ENCODE assay signal across 19 cellular contexts in the genomic region with DNA sequence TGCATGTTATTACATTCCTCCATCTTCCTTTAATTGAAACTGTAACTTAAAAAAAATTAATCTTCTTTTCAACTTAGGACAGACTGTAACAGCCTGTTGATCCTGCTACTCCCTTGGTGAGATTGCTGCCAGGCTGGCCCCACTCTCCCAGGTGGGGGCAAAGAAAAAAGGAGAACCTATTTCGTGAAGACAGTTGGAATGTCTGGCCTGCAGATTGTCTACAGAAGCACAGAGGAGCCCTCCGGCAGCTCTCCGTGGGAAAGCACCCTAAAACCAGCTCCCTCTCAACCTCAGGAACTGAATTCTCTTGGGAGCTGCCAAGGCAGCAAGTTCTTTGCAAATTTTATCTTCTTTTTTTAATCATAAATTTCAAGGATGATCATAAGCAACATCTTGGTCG. TPM values are rescaled to one million over a fixed set of nuclear protein-coding genes. Genes with fewer than 3 reads are reported as not detected.
DNase-seq lines count a peak whose midpoint lies in the region; ATAC-seq and TF ChIP-seq lines count a peak whose summit lies in the region.
"Had no signal": no experiment of that assay in that cellular context is flagged by ENCODE, and none has a peak within 500 bp of the region (broad histone marks: within the 10 kb centered on the region; RNA-seq: fewer than 3 reads in every experiment).

No MANE protein-coding gene starts in this region.

- H3K36me3 Mint-ChIP-seq in nephron progenitor cell (ENCODE audit: low read depth) (peaks cover 44% of the 10 kb centered on the region), H9 (ENCODE audit: insufficient read depth in 1 of 3, low read depth in 3 of 3) (peaks cover 18 to 44% (median 19%) of the 10 kb centered on the region in 3 experiments; a peak in 6 of 7 replicates)
- no peaks in the 10 kb centered on the region for H3K36me3 Mint-ChIP-seq in activated naive CD8-positive, alpha-beta T cell treated with anti-CD3 and anti-CD28 coated beads, Interleukin-2, amount 50 U/mL, for 24 hours (ENCODE audit: low read depth)
- H3K36me3 Mint-ChIP-seq: CD14-positive monocyte; CD4-positive, CD25-positive, alpha-beta regulatory T cell had no signal

- H2BK120ac ChIP-seq in H9 (ENCODE audit: low read depth, low read length, poor library complexity, severe bottlenecking) = no peak overlapping the region

- no peaks in the 10 kb centered on the region for H3K79me1 ChIP-seq in H9 (ENCODE audit: insufficient read depth, low read depth, low read length, poor library complexity, severe bottlenecking)

- no peak overlapping the region for H3K56ac ChIP-seq in H9 (ENCODE audit: insufficient read length, low read depth, low read length)

- H2BK15ac ChIP-seq in H9 (ENCODE audit: low read depth, low read length) = no peak overlapping the region

- no peak overlapping the region for H3K4me3 ChIP-seq in BLaER1 treated with 17β-estradiol and CSF1 and Interleukin-3, amounts not matched to agents 10 nM and 100 nM
- no peak overlapping the region for H3K4me3 ChIP-seq in HEK293 (ENCODE audit: low read depth, low read length)

- peaks cover 10 to 98% (median 30%) of the 10 kb centered on the region in 11 experiments; a peak in 19 of 22 replicates for H4K20me1 ChIP-seq in BLaER1 treated with 17β-estradiol and CSF1 and Interleukin-3, amounts not matched to agents 10 nM and 100 nM
- H4K20me1 ChIP-seq in H9 (ENCODE audit: control insufficient read depth, insufficient read depth, insufficient read length) = no peaks in the 10 kb centered on the region

- no peak overlapping the region for H3K18ac ChIP-seq in H9 (ENCODE audit: insufficient read length, low read depth, low read length)

- no peaks in the 10 kb centered on the region for H3K27me3 ChIP-seq in BLaER1 treated with 17β-estradiol and CSF1 and Interleukin-3, amounts not matched to agents 10 nM and 100 nM
- H3K27me3 ChIP-seq in H9 (ENCODE audit: insufficient read depth, low read length) = no peaks in the 10 kb centered on the region

- H3K79me2 ChIP-seq in H9 (ENCODE audit: insufficient read depth, low read length) = peaks cover 11% of the 10 kb centered on the region; the same call in 1 of the 2 replicates

- DNase-seq in left kidney (ENCODE audit: low read depth, low spot score) (peak; percentile 12), nephron progenitor cell (no peak), H9 (no peak)
- no peak for DNase-seq in stimulated activated CD4-positive, alpha-beta T cell treated with anti-CD3 and anti-CD28 coated beads, Interleukin-1b, Interleukin-23, amount 100 ng/mL, for 48 hours
- DNase-seq in activated naive CD8-positive, alpha-beta T cell treated with anti-CD3 and anti-CD28 coated beads, Interleukin-2, amount 50 U/mL, for 24 hours = no peak
- DNase-seq: 8988T; ACHN; BE2C; C1 segment of cervical spinal cord; Caco-2; Calu3; CD4-positive, alpha-beta memory T cell; CD4-positive, CD25-positive, alpha-beta regulatory T cell; DMS79 treated with DMSO at 0.1 percent for 48 hours; GF-D8 had no signal

- peaks cover 30% of the 10 kb centered on the region for H3K4me1 Mint-ChIP-seq in nephron progenitor cell
- peaks cover 43 to 58% of the 10 kb centered on the region in 2 experiments for H3K4me1 Mint-ChIP-seq in H9
- H3K4me1 Mint-ChIP-seq in activated naive CD8-positive, alpha-beta T cell treated with anti-CD3 and anti-CD28 coated beads, Interleukin-2, amount 50 U/mL, for 24 hours = peaks cover 6% of the 10 kb centered on the region
- H3K4me1 Mint-ChIP-seq: CD4-positive, CD25-positive, alpha-beta regulatory T cell had no signal

- H4K91ac ChIP-seq in H9 (ENCODE audit: insufficient read length, low read depth, low read length) = no peak overlapping the region

- no peak overlapping the region for H3T11ph ChIP-seq in H9 (ENCODE audit: low read length)

- no peak overlapping the region for H2AK5ac ChIP-seq in H9 (ENCODE audit: insufficient read length, low read length)

- H3K23me2 ChIP-seq in H9 (ENCODE audit: insufficient read length, low read depth, low read length, poor library complexity, severe bottlenecking) = no peaks in the 10 kb centered on the region

- H3K23ac ChIP-seq in H9 (ENCODE audit: insufficient read length, low read depth, low read length) = no peak overlapping the region

- no peak for ATAC-seq in activated naive CD8-positive, alpha-beta T cell treated with anti-CD3 and anti-CD28 coated beads, Interleukin-2, amount 50 U/mL, for 24 hours
- ATAC-seq in HG03196 (IDR thresholded peaks at IDR 0.05; ENCODE audit: unreplicated experiment) = no peak

- H2BK20ac ChIP-seq in H9 (ENCODE audit: low read depth, low read length, poor library complexity, severe bottlenecking) = no peak overlapping the region

- H3K4me1 ChIP-seq in BLaER1 treated with 17β-estradiol and CSF1 and Interleukin-3, amounts not matched to agents 10 nM and 100 nM = peaks cover 60 to 100% (median 93%) of the 10 kb centered on the region in 10 experiments
- peaks cover 9% of the 10 kb centered on the region; the same call in 1 of the 2 replicates for H3K4me1 ChIP-seq in HEK293 (ENCODE audit: control insufficient read depth, insufficient read depth, low read length)
- H3K4me1 ChIP-seq in H9 (ENCODE audit: insufficient read depth, low read length) = peaks cover 2% of the 10 kb centered on the region
- H3K4me1 ChIP-seq: BE2C, Caco-2 had no signal

- CTCF ChIA-PET in HEK293 (lab: Yijun Ruan, JAX) = interaction anchor here (0.6 kb wide), 2 partner anchors 77 to 617 kb away, joined by 3 to 5 read pairs; no protein-coding TSS in a partner anchor

- H2AFZ ChIP-seq in H9 (ENCODE audit: low read length) = no peak overlapping the region

- H3K36me3 ChIP-seq in BLaER1 treated with 17β-estradiol and CSF1 and Interleukin-3, amounts not matched to agents 10 nM and 100 nM = peaks cover 5 to 56% (median 27%) of the 10 kb centered on the region in 11 experiments; a peak in 21 of 22 replicates
- H3K36me3 ChIP-seq in HEK293 (ENCODE audit: control insufficient read depth in 2 of 2, insufficient read depth in 1 of 2, low read length in 2 of 2) = no peaks in the 10 kb centered on the region
- H3K36me3 ChIP-seq: BE2C had no signal

- no peak overlapping the region for H4K5ac ChIP-seq in H9 (ENCODE audit: insufficient read length, low read depth, low read length)

- H4K8ac ChIP-seq in H9 (replicated peaks; ENCODE audit: insufficient read length, low read depth, low read length) = no peak overlapping the region

- H3K27ac ChIP-seq in BLaER1 treated with 17β-estradiol and CSF1 and Interleukin-3, amounts not matched to agents 10 nM and 100 nM = peak overlapping the region in 5 of 11 experiments; percentile 0 to 46 (median 35); a peak in 7 of 22 replicates
- H3K27ac ChIP-seq in HEK293 (ENCODE audit: extremely low read depth, low read depth, low read length) = no peak overlapping the region
- no peak overlapping the region for H3K27ac ChIP-seq in H9 (ENCODE audit: insufficient read length, low read depth, low read length)

- no peak overlapping the region for H3K9ac ChIP-seq in BLaER1 treated with 17β-estradiol and CSF1 and Interleukin-3, amounts not matched to agents 10 nM and 100 nM
- no peak overlapping the region for H3K9ac ChIP-seq in H9 (ENCODE audit: extremely low read depth, insufficient read length, low read length)

- no CpG with 5 or more reads among the region's 4 CpGs for WGBS in H9 (ENCODE audit: extremely low coverage, insufficient read length, low lambda C conversion rate)

- TF ChIP-seq CTCF in HEK293 (tag by site-specific recombination; IDR thresholded peaks at IDR 0.05) (no peak), nephron progenitor cell (IDR thresholded peaks at IDR 0.05) (no peak), H9 (conservative IDR thresholded peaks at IDR 0.05) (no peak)

- no peaks in the 10 kb centered on the region; a peak in 1 of 22 replicates for H3K9me3 ChIP-seq in BLaER1 treated with 17β-estradiol and CSF1 and Interleukin-3, amounts not matched to agents 10 nM and 100 nM (replicated peaks in 1 of 11)
- no peaks in the 10 kb centered on the region for H3K9me3 ChIP-seq in HEK293 (ENCODE audit: control insufficient read depth, insufficient read depth, low read depth, low read length)
- no peaks in the 10 kb centered on the region for H3K9me3 ChIP-seq in H9 (ENCODE audit: control insufficient read depth, low read depth, low read length)
- H3K9me3 ChIP-seq: BE2C, Caco-2 had no signal

- H3K4me2 ChIP-seq in BLaER1 treated with 17β-estradiol and CSF1 and Interleukin-3, amounts not matched to agents 10 nM and 100 nM = peak overlapping the region in 9 of 11 experiments; percentile 40 to 95 (median 86); a peak in 18 of 22 replicates
- no peak overlapping the region for H3K4me2 ChIP-seq in H9 (ENCODE audit: insufficient read depth, insufficient read length, low read length)

- no peak overlapping the region for H2BK5ac ChIP-seq in H9 (ENCODE audit: insufficient read length, low read length)

- no peak overlapping the region for H3K4ac ChIP-seq in H9 (ENCODE audit: low read depth, low read length)

- POLR2A ChIA-PET in HEK293 (lab: Yijun Ruan, JAX) = no interaction called here

- H3K27me3 Mint-ChIP-seq in nephron progenitor cell (ENCODE audit: low read depth, poor library complexity) = no peaks in the 10 kb centered on the region
- H3K27me3 Mint-ChIP-seq in H9 (ENCODE audit: low read depth) = no peaks in the 10 kb centered on the region
- no peaks in the 10 kb centered on the region for H3K27me3 Mint-ChIP-seq in activated naive CD8-positive, alpha-beta T cell treated with anti-CD3 and anti-CD28 coated beads, Interleukin-2, amount 50 U/mL, for 24 hours
- H3K27me3 Mint-ChIP-seq: CD4-positive, alpha-beta memory T cell had no signal

- H3K9me3 Mint-ChIP-seq in nephron progenitor cell (no peaks in the 10 kb centered on the region), H9 (no peaks in the 10 kb centered on the region)
- no peaks in the 10 kb centered on the region for H3K9me3 Mint-ChIP-seq in activated naive CD8-positive, alpha-beta T cell treated with anti-CD3 and anti-CD28 coated beads, Interleukin-2, amount 50 U/mL, for 24 hours
- H3K9me3 Mint-ChIP-seq: CD14-positive monocyte; CD4-positive, CD25-positive, alpha-beta regulatory T cell had no signal

- H2BK12ac ChIP-seq in H9 (ENCODE audit: insufficient read length, low read depth, low read length) = no peak overlapping the region

- peak overlapping the region; percentile 54 for H3K27ac Mint-ChIP-seq in nephron progenitor cell
- no peak overlapping the region for H3K27ac Mint-ChIP-seq in H9
- no peak overlapping the region for H3K27ac Mint-ChIP-seq in activated naive CD8-positive, alpha-beta T cell treated with anti-CD3 and anti-CD28 coated beads, Interleukin-2, amount 50 U/mL, for 24 hours
- H3K27ac Mint-ChIP-seq: CD14-positive monocyte; CD4-positive, alpha-beta memory T cell; CD4-positive, CD25-positive, alpha-beta regulatory T cell had no signal

- H3K14ac ChIP-seq in H9 (ENCODE audit: insufficient read depth, low read length) = no peak overlapping the region

- no peak overlapping the region for H3K4me3 Mint-ChIP-seq in nephron progenitor cell
- H3K4me3 Mint-ChIP-seq in H9 = no peak overlapping the region
- no peak overlapping the region for H3K4me3 Mint-ChIP-seq in activated naive CD8-positive, alpha-beta T cell treated with anti-CD3 and anti-CD28 coated beads, Interleukin-2, amount 50 U/mL, for 24 hours
- H3K4me3 Mint-ChIP-seq: CD14-positive monocyte; CD4-positive, alpha-beta memory T cell; CD4-positive, CD25-positive, alpha-beta regulatory T cell had no signal

TF ChIP-seq in HEK293, 187 proteins besides CTCF, POLR2A, EP300 and RAD21 (continues in another document):
- no peak for TF ChIP-seq REPIN1 (tag by site-specific recombination; IDR thresholded peaks at IDR 0.05; ENCODE audit: low read depth)
- no peak for TF ChIP-seq SP2 (tag by site-specific recombination; IDR thresholded peaks at IDR 0.05)
- TF ChIP-seq ZNF48 (tag by site-specific recombination; IDR thresholded peaks at IDR 0.05) = no peak

RNA-seq across cellular contexts. Expression of gene GRB10, which starts 32.8 kb away (rescaled TPM):
- total RNA-seq in H9 (2021) = 106 and 108 TPM in 2 replicates
